Comparison of ENCODE assay signal across 21 cellular contexts in the genomic region with DNA sequence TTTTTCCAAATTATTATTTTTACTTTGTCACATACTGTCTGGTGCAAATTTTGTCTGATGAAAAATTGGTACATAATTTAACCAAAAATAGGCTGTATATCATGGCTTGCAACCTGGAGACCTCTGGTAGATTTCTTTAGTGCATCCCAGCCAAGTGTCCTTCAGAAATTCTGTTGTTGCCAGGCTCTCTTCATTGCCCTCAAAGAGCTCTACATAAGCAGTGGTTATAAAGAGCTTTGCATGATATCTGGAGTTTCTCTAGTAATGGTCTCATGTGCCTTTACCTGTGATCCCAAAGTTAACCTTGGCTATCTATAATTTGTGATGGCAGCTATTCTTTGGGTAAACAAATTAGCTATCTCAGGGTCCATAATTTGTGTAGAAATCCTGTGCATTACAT.
A peak's percentile ranks its signal among the peaks of the same experiment; 100 is the strongest.
DNase-seq lines count a peak whose midpoint lies in the region; ATAC-seq and TF ChIP-seq lines count a peak whose summit lies in the region.
"Had no signal": no experiment of that assay in that cellular context is flagged by ENCODE, and none has a peak within 500 bp of the region (broad histone marks: within the 10 kb centered on the region; RNA-seq: fewer than 3 reads in every experiment).

No MANE protein-coding gene starts in this region.

- H3K36me3 ChIP-seq in left lung: peaks cover 0 to 12% of the 10 kb centered on the region in 2 donors
- peaks cover 9% of the 10 kb centered on the region for H3K36me3 ChIP-seq in thoracic aorta
- H3K36me3 ChIP-seq: thyroid gland had no signal

- peaks cover 67% of the 10 kb centered on the region for H3K4me1 Mint-ChIP-seq in activated naive CD4-positive, alpha-beta T cell treated with anti-CD3 and anti-CD28 coated beads for 36 hours (ENCODE audit: low read depth)
- H3K4me1 Mint-ChIP-seq in activated CD4-positive, alpha-beta memory T cell treated with anti-CD3 and anti-CD28 coated beads, Interleukin-2, amount 10 ng/mL, durations not matched to agents 7 days and 5 days: peaks cover 56% of the 10 kb centered on the region

- H3K4me1 ChIP-seq in left lung (peaks cover 0 to 10% of the 10 kb centered on the region in 2 donors), thoracic aorta (ENCODE audit: control insufficient read depth in 1 of 2, low read depth in 2 of 2) (peaks cover 29 to 65% of the 10 kb centered on the region in 2 donors)
- H3K4me1 ChIP-seq: A549 had no signal

- H3K36me3 Mint-ChIP-seq in activated naive CD4-positive, alpha-beta T cell treated with anti-CD3 and anti-CD28 coated beads for 36 hours (ENCODE audit: low read depth): peaks cover 59% of the 10 kb centered on the region
- H3K36me3 Mint-ChIP-seq in activated CD4-positive, alpha-beta memory T cell treated with anti-CD3 and anti-CD28 coated beads, Interleukin-2, amount 10 ng/mL, durations not matched to agents 7 days and 5 days (ENCODE audit: low read depth): peaks cover 73% of the 10 kb centered on the region

- H3K4me3 ChIP-seq in left lung (no peak overlapping the region), thoracic aorta (no peak overlapping the region)
- H3K4me3 ChIP-seq: A549, PC-9, skin epidermis, thyroid gland had no signal

- DNase-seq in activated naive CD4-positive, alpha-beta T cell treated with anti-CD3 and anti-CD28 coated beads for 36 hours: no peak
- DNase-seq in activated naive CD4-positive, alpha-beta T cell treated with Interleukin-2 at 50 U/mL for 16 hours: no peak
- no peak for DNase-seq in activated CD4-positive, alpha-beta memory T cell treated with anti-CD3 and anti-CD28 coated beads, Interleukin-2, amount 10 ng/mL, durations not matched to agents 7 days and 5 days
- DNase-seq in left lung (no peak), thoracic aorta (ENCODE audit: low spot score) (no peak), H4 (ENCODE audit: low spot score) (no peak)
- DNase-seq: activated naive CD8-positive, alpha-beta T cell treated with anti-CD3 and anti-CD28 coated beads, Interleukin-2, amount 10 ng/mL, durations not matched to agents 7 days and 5 days; activated T-cell treated with anti-CD3 and anti-CD28 coated beads, Interleukin-2, amount 50 U/mL, for 4 hours; effector CD8-positive, alpha-beta T cell; NCI-H1417; NCI-H2171 treated with DMSO at 0.1 percent for 48 hours; NCI-H748 treated with DMSO at 0.1 percent for 48 hours; PC-9; T1000; thyroid gland had no signal

- intact Hi-C loops in activated naive CD4-positive, alpha-beta T cell treated with anti-CD3 and anti-CD28 coated beads for 36 hours (cut with micrococcal nuclease): no loop called here
- intact Hi-C loops in left lung (cut with DNase I): no loop called here

- ATAC-seq in left lung (peak; percentile 61), thoracic aorta (ENCODE audit: insufficient number of reproducible peaks, low FRiP score, low read depth) (no peak), GM21381 (IDR thresholded peaks at IDR 0.05; ENCODE audit: unreplicated experiment) (no peak), HG03095 (IDR thresholded peaks at IDR 0.05; ENCODE audit: unreplicated experiment) (no peak)
- ATAC-seq: A549; activated T-cell treated with anti-CD3 and anti-CD28 coated beads, Interleukin-2, amount 50 U/mL, for 4 hours; HCT116 had no signal

- CTCF ChIA-PET in activated naive CD4-positive, alpha-beta T cell treated with anti-CD3 and anti-CD28 coated beads for 36 hours (lab: Charles Lee): interaction anchor here (0.7 to 1.7 kb wide), 2 partner anchors 18 to 72 kb away, joined by 3 to 4 read pairs; no protein-coding TSS in a partner anchor
- CTCF ChIA-PET in activated CD4-positive, alpha-beta memory T cell treated with anti-CD3 and anti-CD28 coated beads, Interleukin-2, amount 10 ng/mL, durations not matched to agents 7 days and 5 days (lab: Charles Lee): interaction anchor here (1.1 kb wide), 1 partner anchor 355 kb away, joined by 3 read pairs; no protein-coding TSS in a partner anchor

- H3K9me3 ChIP-seq in left lung: no peaks in the 10 kb centered on the region
- H3K9me3 ChIP-seq in thoracic aorta: no peaks in the 10 kb centered on the region
- H3K9me3 ChIP-seq: A549, thyroid gland had no signal

- no peaks in the 10 kb centered on the region for H3K27me3 Mint-ChIP-seq in activated naive CD4-positive, alpha-beta T cell treated with anti-CD3 and anti-CD28 coated beads for 36 hours (ENCODE audit: low read depth)
- H3K27me3 Mint-ChIP-seq in activated CD4-positive, alpha-beta memory T cell treated with anti-CD3 and anti-CD28 coated beads, Interleukin-2, amount 10 ng/mL, durations not matched to agents 7 days and 5 days: no peaks in the 10 kb centered on the region
- H3K27me3 Mint-ChIP-seq: activated CD4-positive, alpha-beta T cell treated with anti-CD3 and anti-CD28 coated beads for 36 hours; activated naive CD8-positive, alpha-beta T cell treated with anti-CD3 and anti-CD28 coated beads, Interleukin-2, amount 10 ng/mL, durations not matched to agents 7 days and 5 days had no signal

- H3K27ac Mint-ChIP-seq in activated naive CD4-positive, alpha-beta T cell treated with anti-CD3 and anti-CD28 coated beads for 36 hours: peak overlapping the region; percentile 73
- peak overlapping the region; percentile 16 for H3K27ac Mint-ChIP-seq in activated CD4-positive, alpha-beta memory T cell treated with anti-CD3 and anti-CD28 coated beads, Interleukin-2, amount 10 ng/mL, durations not matched to agents 7 days and 5 days

- H3K27ac ChIP-seq in left lung (peak overlapping the region in 1 of 2 donors; percentile 46), thoracic aorta (peak overlapping the region; percentile 8 to 46)
- H3K27ac ChIP-seq: A549 had no signal

- H3K27me3 ChIP-seq in left lung: no peaks in the 10 kb centered on the region
- no peaks in the 10 kb centered on the region for H3K27me3 ChIP-seq in thoracic aorta (replicated peaks; ENCODE audit: insufficient read depth)
- H3K27me3 ChIP-seq: thyroid gland had no signal

- POLR2A ChIA-PET in activated CD4-positive, alpha-beta memory T cell treated with anti-CD3 and anti-CD28 coated beads, Interleukin-2, amount 10 ng/mL, durations not matched to agents 7 days and 5 days (lab: Charles Lee): interaction anchor here (0.5 kb wide), 1 partner anchor 17 kb away, joined by 5 read pairs; no protein-coding TSS in a partner anchor

- H3K4me3 Mint-ChIP-seq in activated naive CD4-positive, alpha-beta T cell treated with anti-CD3 and anti-CD28 coated beads for 36 hours: no peak overlapping the region
- H3K4me3 Mint-ChIP-seq in activated CD4-positive, alpha-beta memory T cell treated with anti-CD3 and anti-CD28 coated beads, Interleukin-2, amount 10 ng/mL, durations not matched to agents 7 days and 5 days: no peak overlapping the region
- H3K4me3 Mint-ChIP-seq: activated CD4-positive, alpha-beta T cell treated with anti-CD3 and anti-CD28 coated beads for 36 hours; activated naive CD8-positive, alpha-beta T cell treated with anti-CD3 and anti-CD28 coated beads, Interleukin-2, amount 10 ng/mL, durations not matched to agents 7 days and 5 days; activated T-cell treated with anti-CD3 and anti-CD28 coated beads, Interleukin-2, amount 50 U/mL, for 4 hours had no signal

- H3K9me3 Mint-ChIP-seq in activated naive CD4-positive, alpha-beta T cell treated with anti-CD3 and anti-CD28 coated beads for 36 hours: peaks cover 19% of the 10 kb centered on the region
- peaks cover 11% of the 10 kb centered on the region for H3K9me3 Mint-ChIP-seq in activated CD4-positive, alpha-beta memory T cell treated with anti-CD3 and anti-CD28 coated beads, Interleukin-2, amount 10 ng/mL, durations not matched to agents 7 days and 5 days

- no peak for TF ChIP-seq CTCF in left lung (IDR thresholded peaks at IDR 0.05)
- no peak for TF ChIP-seq CTCF in thoracic aorta (IDR thresholded peaks at IDR 0.05)
